8 cellular contexts compared by ENCODE assay signal in genomic region chr19:45038931-45039893, GRCh38. TPM values are rescaled to one million over a fixed set of nuclear protein-coding genes. Genes with fewer than 3 reads are reported as not detected.
DNase-seq lines count a peak whose midpoint lies in the region; ATAC-seq and TF ChIP-seq lines count a peak whose summit lies in the region.

CLASRP (plus strand) TSS chr19:45039045; CDS start chr19:45040213, 1,168 bp downstream.

- H3K27me3 ChIP-seq in esophagus squamous epithelium, result no peaks in the 10 kb centered on the region

- ATAC-seq in GM21529 (IDR thresholded peaks at IDR 0.05; ENCODE audit: unreplicated experiment) (peak; percentile 83), naive B cell (ENCODE audit: low read depth in 2 of 2) (peak; percentile 92 to 93)
- peak; percentile 97 to 98 for ATAC-seq in activated T-cell treated with anti-CD3 and anti-CD28 coated beads, Interleukin-2, amount 50 U/mL, for 72 hours (replicated peaks in 1 of 2)
- peak; percentile 98 for ATAC-seq in stimulated activated effector memory CD8-positive, alpha-beta T cell treated with anti-CD3 and anti-CD28 coated beads, Interleukin-12 subunit alpha, Interleukin-12 subunit beta, amount 100 ng/mL, for 72 hours

- DNase-seq in DMS 273 treated with DMSO at 0.1 percent for 48 hours (lab: John Stamatoyannopoulos, UW) (peak; percentile 41), esophagus squamous epithelium (lab: John Stamatoyannopoulos, UW) (peak; percentile 44), naive B cell (peak; percentile 87)
- DNase-seq in Jurkat, Clone E6-1 (ENCODE audit: low read depth, low spot score), result peak; percentile 75
- peak; percentile 91 to 93 for DNase-seq in activated T-cell treated with anti-CD3 and anti-CD28 coated beads, Interleukin-2, amount 50 U/mL, for 72 hours
- DNase-seq in stimulated activated effector memory CD8-positive, alpha-beta T cell treated with anti-CD3 and anti-CD28 coated beads, Interleukin-12 subunit alpha, Interleukin-12 subunit beta, amount 100 ng/mL, for 72 hours (ENCODE audit: low spot score in 2 of 2), result peak; percentile 82 to 91

- peaks cover 9 to 71% (median 23%) of the 10 kb centered on the region in 3 donors for H3K36me3 ChIP-seq in esophagus squamous epithelium

- H3K27ac ChIP-seq in esophagus squamous epithelium, result peak within 1 kb of the TSS; percentile 94 to 99 (median 98)

- H3K4me3 ChIP-seq in Jurkat, Clone E6-1 (ENCODE audit: low read length), result peak within 1 kb of the TSS; percentile 89
- peak within 1 kb of the TSS; percentile 73 to 92 (median 89) for H3K4me3 ChIP-seq in esophagus squamous epithelium

- intact Hi-C loops in esophagus squamous epithelium (cut with DNase I), result no loop called here

- peaks cover 23 to 32% of the 10 kb centered on the region in 2 donors for H3K36me3 Mint-ChIP-seq in activated T-cell treated with anti-CD3 and anti-CD28 coated beads, Interleukin-2, amount 50 U/mL, for 72 hours (ENCODE audit: insufficient read depth in 2 of 2)
- H3K36me3 Mint-ChIP-seq in naive B cell, result peaks cover 0 to 28% of the 10 kb centered on the region in 2 donors
- H3K36me3 Mint-ChIP-seq in stimulated activated effector memory CD8-positive, alpha-beta T cell treated with anti-CD3 and anti-CD28 coated beads, Interleukin-12 subunit alpha, Interleukin-12 subunit beta, amount 100 ng/mL, for 72 hours, result peaks cover 99% of the 10 kb centered on the region

- peak in 3 of 4 donors; percentile 78 to 97 (median 92) for TF ChIP-seq POLR2A in esophagus squamous epithelium (IDR thresholded peaks at IDR 0.05)

- TF ChIP-seq CTCF in esophagus squamous epithelium (IDR thresholded peaks at IDR 0.05), result peak in 1 of 6 experiments; percentile 31

- H3K4me1 Mint-ChIP-seq in activated T-cell treated with anti-CD3 and anti-CD28 coated beads, Interleukin-2, amount 50 U/mL, for 72 hours (ENCODE audit: low read depth), result peaks cover 38% of the 10 kb centered on the region
- H3K4me1 Mint-ChIP-seq in naive B cell, result peaks cover 30 to 43% (median 40%) of the 10 kb centered on the region in 3 donors
- H3K4me1 Mint-ChIP-seq in stimulated activated effector memory CD8-positive, alpha-beta T cell treated with anti-CD3 and anti-CD28 coated beads, Interleukin-12 subunit alpha, Interleukin-12 subunit beta, amount 100 ng/mL, for 72 hours, result peaks cover 40% of the 10 kb centered on the region

- H3K4me3 Mint-ChIP-seq in activated T-cell treated with anti-CD3 and anti-CD28 coated beads, Interleukin-2, amount 50 U/mL, for 72 hours, result peak within 1 kb of the TSS; percentile 93 to 99
- peak within 1 kb of the TSS; percentile 89 to 100 (median 99) for H3K4me3 Mint-ChIP-seq in naive B cell
- H3K4me3 Mint-ChIP-seq in stimulated activated effector memory CD8-positive, alpha-beta T cell treated with anti-CD3 and anti-CD28 coated beads, Interleukin-12 subunit alpha, Interleukin-12 subunit beta, amount 100 ng/mL, for 72 hours, result peak within 1 kb of the TSS; percentile 94

- H3K27me3 Mint-ChIP-seq in activated T-cell treated with anti-CD3 and anti-CD28 coated beads, Interleukin-2, amount 50 U/mL, for 72 hours (ENCODE audit: low read depth), result no peaks in the 10 kb centered on the region
- H3K27me3 Mint-ChIP-seq in naive B cell, result no peaks in the 10 kb centered on the region

- WGBS in esophagus squamous epithelium, 2 donors, result 2% methylated on average over 39 to 61 of the region's 62 CpGs

- peaks cover 18 to 51% (median 32%) of the 10 kb centered on the region in 3 donors for H3K4me1 ChIP-seq in esophagus squamous epithelium

- H3K9me3 ChIP-seq in esophagus squamous epithelium, result no peaks in the 10 kb centered on the region

- no peaks in the 10 kb centered on the region for H3K9me3 Mint-ChIP-seq in activated T-cell treated with anti-CD3 and anti-CD28 coated beads, Interleukin-2, amount 50 U/mL, for 72 hours
- H3K9me3 Mint-ChIP-seq in naive B cell, result peaks cover 0 to 2% (median 0%) of the 10 kb centered on the region in 7 donors
- no peaks in the 10 kb centered on the region for H3K9me3 Mint-ChIP-seq in stimulated activated effector memory CD8-positive, alpha-beta T cell treated with anti-CD3 and anti-CD28 coated beads, Interleukin-12 subunit alpha, Interleukin-12 subunit beta, amount 100 ng/mL, for 72 hours

- H3K27ac Mint-ChIP-seq in activated T-cell treated with anti-CD3 and anti-CD28 coated beads, Interleukin-2, amount 50 U/mL, for 72 hours, result peak within 1 kb of the TSS; percentile 87
- peak within 1 kb of the TSS; percentile 92 to 99 (median 97) for H3K27ac Mint-ChIP-seq in naive B cell
- peak within 1 kb of the TSS; percentile 98 for H3K27ac Mint-ChIP-seq in stimulated activated effector memory CD8-positive, alpha-beta T cell treated with anti-CD3 and anti-CD28 coated beads, Interleukin-12 subunit alpha, Interleukin-12 subunit beta, amount 100 ng/mL, for 72 hours

TF ChIP-seq in PFSK-1, 5 proteins besides CTCF, POLR2A, EP300 and RAD21:
- TF ChIP-seq SIN3A (IDR thresholded peaks at IDR 0.05; ENCODE audit: borderline replicate concordance, insufficient read depth, low read length), result 0 out of 2 replicates have a peak, but pooled peaks have one; percentile 88
- TF ChIP-seq TAF1 (IDR thresholded peaks at IDR 0.05; ENCODE audit: borderline replicate concordance, insufficient read depth, low read length), result peak; percentile 95; the same call in 1 of the 2 replicates
- TF ChIP-seq FOXP2 (optimal IDR thresholded peaks at IDR 0.05; ENCODE audit: borderline replicate concordance, extremely low read depth, extremely low read length, insufficient read depth), result peak; percentile 67
- TF ChIP-seq REST (IDR thresholded peaks at IDR 0.05; ENCODE audit: insufficient read depth in 1 of 2, low read depth in 2 of 2, low read length in 2 of 2), result peak in 1 of 2 experiments; percentile 55; a peak in 1 of 4 replicates
- TF ChIP-seq POLR2AphosphoS5 (IDR thresholded peaks at IDR 0.05; ENCODE audit: low read depth, low read length), result peak; percentile 97
TF ChIP-seq in PFSK-1: peak in this region for 5.

RNA-seq across cellular contexts. Expression of gene CLASRP, which starts in this region (rescaled TPM):
- 111 TPM for polyA plus RNA-seq in Jurkat, Clone E6-1 (2012; ENCODE audit: insufficient read depth, insufficient read length)
- 94.8 TPM for polyA plus RNA-seq in PFSK-1 (2012; ENCODE audit: insufficient read length, low read depth)
- 100 to 1,000 TPM; 110 to 138 TPM for total RNA-seq in activated T-cell treated with anti-CD3 and anti-CD28 coated beads, Interleukin-2, amount 50 U/mL, for 72 hours
- total RNA-seq in esophagus squamous epithelium, result 100 to 1,000 TPM in 1 of 4 donors, 10 to 100 TPM in 3; 46.4 to 122 (median 64.0) TPM
- 10 to 100 TPM in 2 of 6 donors, 1 to 10 TPM in 4; 6.5 to 30.2 (median 9.7) TPM for polyA plus RNA-seq in naive B cell (ENCODE audit: low read depth in 6 of 6)

Comparison
In these comparisons a context has a peak if more than half of its experiments do, and no peak if none do; other contexts are left out.
1. Peak in every context shown above with its lines: DNase-seq, ATAC-seq, H3K4me3 ChIP-seq and H3K27ac ChIP-seq.
2. DNase-seq: peak in every context shown above with its lines; median percentile 92 in activated T-cell treated with anti-CD3 and anti-CD28 coated beads, Interleukin-2, amount 50 U/mL, for 72 hours; 87 in naive B cell; 86 in stimulated activated effector memory CD8-positive, alpha-beta T cell treated with anti-CD3 and anti-CD28 coated beads, Interleukin-12 subunit alpha, Interleukin-12 subunit beta, amount 100 ng/mL, for 72 hours; 75 in Jurkat, Clone E6-1; 44 in esophagus squamous epithelium; 41 in DMS 273 treated with DMSO at 0.1 percent for 48 hours.